ENCODE assay signal across 17 cellular contexts in genomic region chr16:81547919-81548216, GRCh38.
DNase-seq lines count a peak whose midpoint lies in the region; ATAC-seq, FAIRE-seq and TF ChIP-seq lines count a peak whose summit lies in the region.
"Had no signal": no experiment of that assay in that cellular context is flagged by ENCODE, and none has a peak within 500 bp of the region (broad histone marks: within the 10 kb centered on the region; RNA-seq: fewer than 3 reads in every experiment).

No MANE protein-coding gene starts in this region.

- H3K4ac ChIP-seq in neuronal stem cell (ENCODE audit: low read length), result no peak overlapping the region

- no peak for TF ChIP-seq EP300 in A549 (IDR thresholded peaks at IDR 0.05)

- H3K27me3 ChIP-seq in neuronal stem cell (ENCODE audit: control insufficient read depth in 3 of 3, insufficient read depth in 3 of 3, low read depth in 1 of 3, low read length in 3 of 3), result no peaks in the 10 kb centered on the region

- H3K9me3 ChIP-seq in A549 (no peaks in the 10 kb centered on the region), neuronal stem cell (replicated peaks in 1 of 2; ENCODE audit: control insufficient read depth in 2 of 2, insufficient read depth in 1 of 2, low read depth in 1 of 2, low read length in 2 of 2) (no peaks in the 10 kb centered on the region)

- H3K9me3 Mint-ChIP-seq in HFFc6, result no peaks in the 10 kb centered on the region
- H3K9me3 Mint-ChIP-seq: CD14-positive monocyte; CD8-positive, alpha-beta T cell; IgD-negative memory B cell had no signal

- H2BK5ac ChIP-seq in neuronal stem cell (ENCODE audit: low read length), result no peak overlapping the region

- H3K4me3 Mint-ChIP-seq in HFFc6, result no peak overlapping the region
- H3K4me3 Mint-ChIP-seq: B cell; CD8-positive, alpha-beta T cell; IgD-negative memory B cell had no signal

- peaks cover 7% of the 10 kb centered on the region for H3K27me3 Mint-ChIP-seq in HFFc6 (ENCODE audit: insufficient read depth)
- H3K27me3 Mint-ChIP-seq: B cell, IgD-negative memory B cell had no signal

- POLR2A ChIA-PET in A549 (lab: Yijun Ruan, JAX), result interaction anchor here (0.6 kb wide), 1 partner anchor 149 kb away, joined by 3 read pairs; no protein-coding TSS in a partner anchor

- H3K23ac ChIP-seq in neuronal stem cell (ENCODE audit: low read depth, low read length, poor library complexity), result peak overlapping the region; percentile 32

- ATAC-seq in A549, result no peak
- ATAC-seq in HG03565 (IDR thresholded peaks at IDR 0.05; ENCODE audit: unreplicated experiment), result no peak
- no peak for ATAC-seq in GM19328 (IDR thresholded peaks at IDR 0.05; ENCODE audit: unreplicated experiment)
- ATAC-seq: CD8-positive, alpha-beta T cell; HCT116 had no signal

- no peak overlapping the region for H2AFZ ChIP-seq in neuronal stem cell (ENCODE audit: low read length)
- H2AFZ ChIP-seq: GM23248 had no signal

- no peak overlapping the region for H3K18ac ChIP-seq in neuronal stem cell (ENCODE audit: low read length)

- H2BK15ac ChIP-seq in neuronal stem cell (ENCODE audit: low read length), result no peak overlapping the region

- 87% methylated on average over 6 of the region's 6 CpGs for WGBS in A549 (ENCODE audit: missing lambda C conversion rate)
- WGBS in neuronal stem cell (ENCODE audit: extremely low coverage in 2 of 2, insufficient read length in 2 of 2, insufficient replicate concordance in 1 of 2), 2 donors, result no CpG with 5 or more reads among the region's 6 CpGs

- H2BK120ac ChIP-seq in neuronal stem cell (ENCODE audit: low read depth, low read length), result no peak overlapping the region

- H3K27ac ChIP-seq in A549, result peak overlapping the region; percentile 64 to 86; a peak in 4 of 6 replicates
- H3K27ac ChIP-seq in neuronal stem cell (replicated peaks; ENCODE audit: low read length), result no peak overlapping the region
- H3K27ac ChIP-seq: GM23248 had no signal

- DNase-seq in A549 (ENCODE audit: low read depth in 1 of 2, low spot score in 1 of 2) (no peak), COLO668 (lab: John Stamatoyannopoulos, UW; ENCODE audit: unreplicated experiment) (peak; percentile 29), NCI-H69 (lab: John Stamatoyannopoulos, UW) (peak; percentile 11), neuronal stem cell (ENCODE audit: low spot score) (no peak), D721Med (ENCODE audit: insufficient read length, low spot score) (no peak), HFFc6 (no peak)
- DNase-seq: CD8-positive, alpha-beta T cell; DMS 273 treated with DMSO at 0.1 percent for 48 hours; GM23248 had no signal

- H3K4me2 ChIP-seq in A549 (0 out of 3 replicates have a peak overlapping the region, but pooled peaks have one; percentile 4), neuronal stem cell (ENCODE audit: insufficient read depth, low read length, poor library complexity, severe bottlenecking) (no peak overlapping the region)

- no peak overlapping the region for H3K9ac ChIP-seq in neuronal stem cell (ENCODE audit: low read depth, low read length, poor library complexity)
- H3K9ac ChIP-seq: GM23248 had no signal

- no peaks in the 10 kb centered on the region for H3K36me3 Mint-ChIP-seq in HFFc6 (ENCODE audit: low read depth)

- FAIRE-seq in A549 (lab: Jason Lieb, UNC), result no peak
- FAIRE-seq in D721Med (lab: Jason Lieb, UNC), result no peak
- FAIRE-seq: GM18507, H54 had no signal

- no peak overlapping the region for H3K27ac Mint-ChIP-seq in HFFc6
- H3K27ac Mint-ChIP-seq: B cell; CD8-positive, alpha-beta T cell; IgD-negative memory B cell had no signal

- peaks cover 62% of the 10 kb centered on the region for H3K4me1 Mint-ChIP-seq in HFFc6 (ENCODE audit: low read depth)

- H3K4me1 ChIP-seq in A549 (peaks cover 100% of the 10 kb centered on the region), neuronal stem cell (ENCODE audit: control insufficient read depth in 2 of 2, insufficient read depth in 1 of 2, low read depth in 1 of 2, low read length in 2 of 2) (peaks cover 7 to 15% of the 10 kb centered on the region in 2 donors)

- no peak overlapping the region for H4K91ac ChIP-seq in neuronal stem cell (ENCODE audit: low read depth, low read length, poor library complexity)

- TF ChIP-seq CTCF in A549 (IDR thresholded peaks at IDR 0.05) (no peak), D721Med (IDR thresholded peaks at IDR 0.05; ENCODE audit: insufficient read depth, missing control alignments) (no peak), HFFc6 (IDR thresholded peaks at IDR 0.05) (no peak)

- no peak overlapping the region for H2AK5ac ChIP-seq in neuronal stem cell (ENCODE audit: low read depth, low read length)

- H3K14ac ChIP-seq in neuronal stem cell (ENCODE audit: low read length), result no peak overlapping the region

- CTCF ChIA-PET in A549 (lab: Yijun Ruan, JAX), result interaction anchor here (0.6 to 3.5 kb wide), 7 partner anchors 11 to 79 kb away, joined by 3 to 8 read pairs (median 4); no protein-coding TSS in a partner anchor

- TF ChIP-seq POLR2A in A549 (IDR thresholded peaks at IDR 0.05; ENCODE audit: low read length), result no peak

- H3K4me3 ChIP-seq in A549, result no peak overlapping the region
- H3K4me3 ChIP-seq in neuronal stem cell (ENCODE audit: low read length in 2 of 2), result no peak overlapping the region
- H3K4me3 ChIP-seq: GM23248 had no signal

- no peak overlapping the region for H2BK12ac ChIP-seq in neuronal stem cell (ENCODE audit: low read length)

- no peak overlapping the region for H4K8ac ChIP-seq in neuronal stem cell (ENCODE audit: low read depth, low read length)

- no peak for TF ChIP-seq RAD21 in A549 (conservative IDR thresholded peaks at IDR 0.05 in 1 of 2, IDR thresholded peaks at IDR 0.05 in 1 of 2)

- H3K79me1 ChIP-seq in neuronal stem cell (ENCODE audit: low read depth, low read length), result peaks cover 20% of the 10 kb centered on the region

- H3K36me3 ChIP-seq in neuronal stem cell (replicated peaks in 1 of 2; ENCODE audit: control insufficient read depth in 2 of 2, insufficient read depth in 2 of 2, low read length in 2 of 2), result peaks cover 0 to 3% of the 10 kb centered on the region in 2 donors

TF ChIP-seq in A549, 52 proteins besides CTCF, POLR2A, EP300 and RAD21:
- no peak for TF ChIP-seq KDM5A (IDR thresholded peaks at IDR 0.05)
- TF ChIP-seq JUN (IDR thresholded peaks at IDR 0.05), result no peak
- TF ChIP-seq ZC3H11A (IDR thresholded peaks at IDR 0.05), result no peak
- no peak for TF ChIP-seq REST (IDR thresholded peaks at IDR 0.05)
- TF ChIP-seq TFCP2L1 (CRISPR knock-in tag; IDR thresholded peaks at IDR 0.05), result no peak
- TF ChIP-seq ELK1 (IDR thresholded peaks at IDR 0.05; ENCODE audit: low read depth, low read length), result no peak
- TF ChIP-seq NR3C1 (IDR thresholded peaks at IDR 0.05), result no peak
- no peak for TF ChIP-seq ZNF302 (CRISPR knock-in tag; IDR thresholded peaks at IDR 0.05)
- no peak for TF ChIP-seq JUNB (IDR thresholded peaks at IDR 0.05)
- no peak for TF ChIP-seq FOSL2 (IDR thresholded peaks at IDR 0.05)
- TF ChIP-seq FOSL2 (CRISPR knock-in tag; IDR thresholded peaks at IDR 0.05), result no peak

Comparison
In these comparisons a context has a peak if more than half of its experiments do, and no peak if none do; other contexts are left out.
1. DNase-seq: peak in COLO668 (single experiment) and NCI-H69 (single experiment); none in A549 (0 of 2), neuronal stem cell (single experiment), D721Med (single experiment) and HFFc6 (single experiment).